7 cellular contexts compared by ENCODE assay signal in the genomic region with DNA sequence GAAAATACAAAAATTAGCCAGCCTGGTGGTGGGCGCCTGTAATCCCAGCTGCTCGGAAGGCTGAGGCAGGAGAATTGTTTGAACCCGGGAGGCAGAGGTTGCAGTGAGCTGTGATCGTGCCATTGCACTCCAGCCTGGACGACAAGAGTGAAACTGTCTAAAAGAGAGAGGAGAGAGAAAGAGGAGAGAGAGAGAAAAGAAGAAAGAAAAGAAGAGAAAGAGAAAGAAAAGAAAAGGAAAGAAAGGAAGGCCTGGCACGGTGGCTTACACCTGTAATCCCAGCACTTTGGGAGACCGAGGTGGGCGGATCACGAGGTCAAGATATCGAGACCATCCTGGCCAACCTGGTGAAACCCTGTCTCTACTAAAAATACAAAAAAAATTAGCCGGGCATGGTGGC. TPM values are rescaled to one million over a fixed set of nuclear protein-coding genes. Genes with fewer than 3 reads are reported as not detected.
A peak's percentile ranks its signal among the peaks of the same experiment; 100 is the strongest.
DNase-seq lines count a peak whose midpoint lies in the region; ATAC-seq, FAIRE-seq and TF ChIP-seq lines count a peak whose summit lies in the region.
"Not testable (repeated sequence)": the region's sequence is repeated elsewhere in the genome, so short reads cannot be mapped to it uniquely, and the experiment has no call there.

No MANE protein-coding gene starts in this region.

- H3K4me3 Mint-ChIP-seq in T-helper 17 cell (peak overlapping the region; percentile 15), neural crest cell (peak overlapping the region; percentile 10)
- H3K4me3 Mint-ChIP-seq in astrocyte (ENCODE audit: unreplicated experiment); central memory CD8-positive, alpha-beta T cell; nephron: not testable (repeated sequence)

- ATAC-seq in T-helper 17 cell; K562; central memory CD8-positive, alpha-beta T cell (replicated peaks; ENCODE audit: extremely low read depth, poor library complexity, severe bottlenecking): not testable (repeated sequence)

- H3K27me3 ChIP-seq in astrocyte (ENCODE audit: insufficient read depth, low read length); K562 (ENCODE audit: control insufficient read depth in 2 of 2, insufficient read depth in 2 of 2, low read length in 2 of 2): not testable (repeated sequence)

- TF ChIP-seq POLR2A in K562 (conservative IDR thresholded peaks at IDR 0.05), result not testable (repeated sequence)

- CTCF ChIA-PET in HEK293 (lab: Yijun Ruan, JAX), result interaction anchor here (0.6 to 3.4 kb wide), 11 partner anchors 12 to 641 kb away, joined by 3 to 22 read pairs (median 5); no protein-coding TSS in a partner anchor
- CTCF ChIA-PET in K562 (lab: Yijun Ruan, JAX; ENCODE audit: low intra/inter-chr PET ratio), result interaction anchor here (0.6 kb wide), 1 partner anchor 327 kb away, joined by 3 read pairs; no protein-coding TSS in a partner anchor

- not testable (repeated sequence) for TF ChIP-seq RAD21 in K562 (CRISPR knock-in tag; conservative IDR thresholded peaks at IDR 0.05 in 1 of 2, IDR thresholded peaks at IDR 0.05 in 1 of 2)

- intact Hi-C loops in K562 (cut with micrococcal nuclease), result not testable (repeated sequence)

- H3K36me3 ChIP-seq in HEK293 (ENCODE audit: control insufficient read depth in 2 of 2, insufficient read depth in 1 of 2, low read length in 2 of 2); astrocyte (ENCODE audit: insufficient read depth, low read length); K562 (ENCODE audit: control insufficient read depth, insufficient read depth, low read length): not testable (repeated sequence)

- H3K27me3 Mint-ChIP-seq in T-helper 17 cell; astrocyte (ENCODE audit: low read depth, unreplicated experiment); central memory CD8-positive, alpha-beta T cell; nephron (ENCODE audit: low read depth); neural crest cell (ENCODE audit: low read depth): not testable (repeated sequence)

- in situ Hi-C loops in K562 (cut with MboI), result loop anchor here (25.0 kb wide), 1 partner anchor 345 kb away; no protein-coding TSS in a partner anchor

- not testable (repeated sequence) for H3K9ac ChIP-seq in astrocyte (ENCODE audit: low read length); K562 (ENCODE audit: insufficient read depth in 1 of 2, low read depth in 2 of 2, low read length in 2 of 2)

- H3K27ac Mint-ChIP-seq in T-helper 17 cell (peak overlapping the region; percentile 37), astrocyte (ENCODE audit: unreplicated experiment) (peak overlapping the region; percentile 41), nephron (peak overlapping the region in 2 of 3 experiments; percentile 46 to 61), neural crest cell (ENCODE audit: unreplicated experiment) (peak overlapping the region; percentile 95)
- peak overlapping the region; percentile 55 for H3K27ac Mint-ChIP-seq in central memory CD8-positive, alpha-beta T cell (ENCODE audit: low read depth)

- not testable (repeated sequence) for H2AFZ ChIP-seq in astrocyte (ENCODE audit: low read depth, low read length); K562 (ENCODE audit: low read depth, low read length)

- H3K79me2 ChIP-seq in astrocyte (ENCODE audit: insufficient read depth, low read length); K562 (ENCODE audit: control insufficient read depth, insufficient read depth, low read length): not testable (repeated sequence)

- H3K4me1 ChIP-seq in HEK293 (ENCODE audit: control insufficient read depth, insufficient read depth, low read length), result not testable (repeated sequence)
- H3K4me1 ChIP-seq in astrocyte (ENCODE audit: insufficient read depth, low read length) (peaks cover 17% of the 10 kb centered on the region), K562 (replicated peaks in 1 of 2; ENCODE audit: control insufficient read depth in 2 of 2, insufficient read depth in 2 of 2, low read length in 2 of 2) (peaks cover 8 to 10% of the 10 kb centered on the region in 2 experiments; a peak in 3 of 5 replicates)

- POLR2A ChIA-PET in HEK293 (lab: Yijun Ruan, JAX), result interaction anchor here (0.6 to 1.3 kb wide), 2 partner anchors 10 to 33 kb away, joined by 3 to 4 read pairs; a partner anchor contains a TSS
- POLR2A ChIA-PET in K562 (lab: Yijun Ruan, JAX), result interaction anchor here (0.9 kb wide), 1 partner anchor 19 kb away, joined by 3 read pairs; no protein-coding TSS in a partner anchor

- not testable (repeated sequence) for H3K9me3 Mint-ChIP-seq in astrocyte (ENCODE audit: unreplicated experiment); central memory CD8-positive, alpha-beta T cell; nephron; neural crest cell

- 35% methylated on average over 6 of the region's 11 CpGs for WGBS in K562 (ENCODE audit: insufficient coverage, low coverage, missing lambda C conversion rate)

- H3K4me1 Mint-ChIP-seq in T-helper 17 cell; astrocyte (ENCODE audit: low read depth, unreplicated experiment); neural crest cell: not testable (repeated sequence)
- H3K4me1 Mint-ChIP-seq in central memory CD8-positive, alpha-beta T cell, result peaks cover 12% of the 10 kb centered on the region
- H3K4me1 Mint-ChIP-seq in nephron, result peaks cover 31% of the 10 kb centered on the region

- not testable (repeated sequence) for H3K9me1 ChIP-seq in K562 (ENCODE audit: control insufficient read depth, insufficient read depth, low read length)

- not testable (repeated sequence) for H3K36me3 Mint-ChIP-seq in T-helper 17 cell (ENCODE audit: low read depth); astrocyte (ENCODE audit: low read depth, unreplicated experiment); central memory CD8-positive, alpha-beta T cell (ENCODE audit: insufficient read depth); nephron (ENCODE audit: low read depth); neural crest cell (ENCODE audit: low read depth)

- TF ChIP-seq CTCF in HEK293 (tag by site-specific recombination; IDR thresholded peaks at IDR 0.05); astrocyte (IDR thresholded peaks at IDR 0.05; ENCODE audit: insufficient read depth, low read depth, low read length); K562 (IDR thresholded peaks at IDR 0.05 in 2 of 3, conservative IDR thresholded peaks at IDR 0.05 in 1 of 3; ENCODE audit: insufficient read depth in 2 of 3, low read depth in 1 of 3, low read length in 3 of 3); nephron (IDR thresholded peaks at IDR 0.05; ENCODE audit: unreplicated experiment in 3 of 3); neural crest cell (conservative IDR thresholded peaks at IDR 0.05): not testable (repeated sequence)

- BruUV-seq in K562 (replicated peaks; lab: Mats Ljungman, UMichigan), result not testable (repeated sequence)

- not testable (repeated sequence) for H3K4me3 ChIP-seq in HEK293 (ENCODE audit: low read depth, low read length); astrocyte (ENCODE audit: insufficient read depth, low read depth, low read length); K562

- FAIRE-seq in astrocyte (lab: Jason Lieb, UNC); K562 (lab: Jason Lieb, UNC): not testable (repeated sequence)

- not testable (repeated sequence) for TF ChIP-seq EP300 in K562 (IDR thresholded peaks at IDR 0.05; ENCODE audit: low read length)

- not testable (repeated sequence) for H3K9me3 ChIP-seq in HEK293 (ENCODE audit: control insufficient read depth, insufficient read depth, low read depth, low read length); T-helper 17 cell (ENCODE audit: control insufficient read depth, low read length, poor library complexity, severe bottlenecking); astrocyte (ENCODE audit: insufficient read depth, low read depth, low read length); K562 (replicated peaks; ENCODE audit: control insufficient read depth, insufficient read depth, low read depth, low read length)

- DNase-seq in T-helper 17 cell; astrocyte (ENCODE audit: low read depth); K562 (ENCODE audit: extremely low read depth in 1 of 4, low spot score in 3 of 4); central memory CD8-positive, alpha-beta T cell (ENCODE audit: low spot score in 2 of 2); neural crest cell (ENCODE audit: low read depth, low spot score): not testable (repeated sequence)

- H4K20me1 ChIP-seq in astrocyte (ENCODE audit: insufficient read depth, low read length); K562 (replicated peaks; ENCODE audit: control insufficient read depth, insufficient read depth, low read length): not testable (repeated sequence)

- H3K4me2 ChIP-seq in astrocyte (ENCODE audit: low read length); K562 (ENCODE audit: insufficient read depth, low read length): not testable (repeated sequence)

- not testable (repeated sequence) for H3K27ac ChIP-seq in HEK293 (ENCODE audit: extremely low read depth, low read depth, low read length); astrocyte (ENCODE audit: low read depth, low read length); K562 (ENCODE audit: extremely low read depth, low read depth, low read length)

RNA-seq across cellular contexts. Expression of a gene that starts 8.5 kb away (rescaled TPM):
- total RNA-seq in T-helper 17 cell (10 to 100 TPM; 14.6 to 16.2 TPM), astrocyte (43.5 and 44.6 TPM in 2 replicates), K562 (2014; rRNA removed) (8.2 and 11.3 TPM in 2 replicates), K562 (2014; rRNA removed; fragmentation: Illumina TruSeq; extraction: Trizol) (1.4 and 1.7 TPM in 2 replicates), K562 (2015; rRNA removed; fragmentation: Illumina TruSeq; extraction: Trizol) (4.0 and 4.2 TPM in 2 replicates), K562 (2021) (12.4 and 12.9 TPM in 2 replicates), neural crest cell (93.3 and 99.3 TPM in 2 replicates)
- total RNA-seq in K562 (2011; cell fraction: chromatin; rRNA removed; ENCODE audit: low replicate concordance), result 9.5 and 31.3 TPM in 2 replicates
- total RNA-seq in K562 (2011; cell fraction: nucleolus; rRNA removed), result 21.2 and 23.6 TPM in 2 replicates
- total RNA-seq in K562 (2011; cell fraction: nucleoplasm; rRNA removed), result 13.2 and 14.3 TPM in 2 replicates
- polyA plus RNA-seq in K562 (2011; rRNA removed) (6.4 and 9.2 TPM in 2 replicates), K562 (2014; fragmentation: Illumina TruSeq; extraction: Trizol) (3.7 and 8.4 TPM in 2 replicates), K562 (2014; fragmentation: Nextera tagmentation; extraction: Ambion mirVana) (under 1 TPM in 1 of 2 experiments, not detected in 1; 0.11 TPM), K562 (2014; rRNA removed) (10.7 and 11.9 TPM in 2 replicates)
- 9.5 and 22.7 TPM in 2 replicates for polyA plus RNA-seq in K562 (2011; cell fraction: cytosol; rRNA removed)
- polyA plus RNA-seq in K562 (2011; cell fraction: nucleus; rRNA removed), result 16.1 and 20.2 TPM in 2 replicates
- polyA plus RNA-seq in K562 (2012), result 7.3 and 10.7 TPM in 2 replicates
- polyA minus RNA-seq in K562 (2011; rRNA and poly(A)+ RNA removed), result 2.5 and 5.3 TPM in 2 replicates
- polyA minus RNA-seq in K562 (2011; cell fraction: cytosol; rRNA and poly(A)+ RNA removed), result 8.2 and 8.6 TPM in 2 replicates
- 5.5 and 6.7 TPM in 2 replicates for polyA minus RNA-seq in K562 (2011; cell fraction: nucleus; rRNA and poly(A)+ RNA removed)

RNA-seq across cellular contexts. Expression of a gene that starts 33.3 kb away (rescaled TPM):
- total RNA-seq in T-helper 17 cell, result 100 to 1,000 TPM; 100 to 104 TPM
- total RNA-seq in astrocyte, result 92.6 and 104 TPM in 2 replicates
- 13.7 and 27.0 TPM in 2 replicates for total RNA-seq in K562 (2011; cell fraction: chromatin; rRNA removed; ENCODE audit: low replicate concordance)
- 25.8 and 27.0 TPM in 2 replicates for total RNA-seq in K562 (2011; cell fraction: nucleolus; rRNA removed)
- 21.0 and 29.0 TPM in 2 replicates for total RNA-seq in K562 (2011; cell fraction: nucleoplasm; rRNA removed)
- 49.2 and 63.0 TPM in 2 replicates for total RNA-seq in K562 (2014; rRNA removed)
- total RNA-seq in K562 (2014; rRNA removed; fragmentation: Illumina TruSeq; extraction: Trizol), result 34.6 and 37.5 TPM in 2 replicates
- 46.6 and 47.4 TPM in 2 replicates for total RNA-seq in K562 (2015; rRNA removed; fragmentation: Illumina TruSeq; extraction: Trizol)
- total RNA-seq in K562 (2021), result 70.0 and 73.8 TPM in 2 replicates
- polyA plus RNA-seq in K562 (2011; rRNA removed), result 51.7 and 52.6 TPM in 2 replicates
- polyA plus RNA-seq in K562 (2011; cell fraction: cytosol; rRNA removed), result 72.8 and 75.5 TPM in 2 replicates
- polyA plus RNA-seq in K562 (2011; cell fraction: nucleus; rRNA removed), result 25.7 and 27.6 TPM in 2 replicates
- 30.7 and 36.5 TPM in 2 replicates for polyA plus RNA-seq in K562 (2012)
- 47.2 and 52.2 TPM in 2 replicates for polyA plus RNA-seq in K562 (2014; fragmentation: Illumina TruSeq; extraction: Trizol)
- polyA plus RNA-seq in K562 (2014; fragmentation: Nextera tagmentation; extraction: Ambion mirVana), result 10 to 100 TPM; 11.4 to 18.0 TPM
- polyA plus RNA-seq in K562 (2014; rRNA removed), result 38.4 and 48.0 TPM in 2 replicates
- 59.1 and 79.4 TPM in 2 replicates for polyA minus RNA-seq in K562 (2011; rRNA and poly(A)+ RNA removed)
- polyA minus RNA-seq in K562 (2011; cell fraction: cytosol; rRNA and poly(A)+ RNA removed), result 74.9 and 81.0 TPM in 2 replicates
- 12.4 and 19.2 TPM in 2 replicates for polyA minus RNA-seq in K562 (2011; cell fraction: nucleus; rRNA and poly(A)+ RNA removed)
- total RNA-seq in neural crest cell, result 104 and 109 TPM in 2 replicates

RNA-seq across cellular contexts. Expression of a gene that starts 41.6 kb away (rescaled TPM):
- 100 to 1,000 TPM; 276 to 284 TPM for total RNA-seq in T-helper 17 cell
- total RNA-seq in astrocyte, result 227 and 257 TPM in 2 replicates
- total RNA-seq in K562 (2011; cell fraction: chromatin; rRNA removed; ENCODE audit: low replicate concordance), result 135 and 339 TPM in 2 replicates
- total RNA-seq in K562 (2011; cell fraction: nucleolus; rRNA removed), result 168 and 180 TPM in 2 replicates
- 115 and 116 TPM in 2 replicates for total RNA-seq in K562 (2011; cell fraction: nucleoplasm; rRNA removed)
- total RNA-seq in K562 (2014; rRNA removed), result 82.5 and 117 TPM in 2 replicates
- 57.2 and 64.8 TPM in 2 replicates for total RNA-seq in K562 (2014; rRNA removed; fragmentation: Illumina TruSeq; extraction: Trizol)
- 65.9 and 71.4 TPM in 2 replicates for total RNA-seq in K562 (2015; rRNA removed; fragmentation: Illumina TruSeq; extraction: Trizol)
- total RNA-seq in K562 (2021), result 116 and 121 TPM in 2 replicates
- polyA plus RNA-seq in K562 (2011; rRNA removed), result 126 and 140 TPM in 2 replicates
- 150 and 255 TPM in 2 replicates for polyA plus RNA-seq in K562 (2011; cell fraction: cytosol; rRNA removed)
- 312 and 400 TPM in 2 replicates for polyA plus RNA-seq in K562 (2011; cell fraction: nucleus; rRNA removed)
- polyA plus RNA-seq in K562 (2012), result 87.1 and 120 TPM in 2 replicates
- 92.6 and 108 TPM in 2 replicates for polyA plus RNA-seq in K562 (2014; fragmentation: Illumina TruSeq; extraction: Trizol)
- polyA plus RNA-seq in K562 (2014; fragmentation: Nextera tagmentation; extraction: Ambion mirVana), result 10 to 100 TPM; 11.7 to 14.4 TPM
- polyA plus RNA-seq in K562 (2014; rRNA removed), result 86.9 and 88.9 TPM in 2 replicates
- polyA minus RNA-seq in K562 (2011; rRNA and poly(A)+ RNA removed), result 124 and 145 TPM in 2 replicates
- polyA minus RNA-seq in K562 (2011; cell fraction: cytosol; rRNA and poly(A)+ RNA removed), result 107 and 114 TPM in 2 replicates
- polyA minus RNA-seq in K562 (2011; cell fraction: nucleus; rRNA and poly(A)+ RNA removed), result 59.5 and 63.8 TPM in 2 replicates
- total RNA-seq in neural crest cell, result 181 and 183 TPM in 2 replicates

RNA-seq across cellular contexts. Expression of a gene that starts 43.6 kb away (rescaled TPM):
- 10 to 100 TPM in 1 of 2 donors, 1 to 10 TPM in 1; 6.1 to 10.2 TPM for total RNA-seq in T-helper 17 cell
- 11.6 and 14.1 TPM in 2 replicates for total RNA-seq in astrocyte
- 8.1 and 23.7 TPM in 2 replicates for total RNA-seq in K562 (2011; cell fraction: chromatin; rRNA removed; ENCODE audit: low replicate concordance)
- total RNA-seq in K562 (2011; cell fraction: nucleolus; rRNA removed), result 20.5 and 26.8 TPM in 2 replicates
- total RNA-seq in K562 (2011; cell fraction: nucleoplasm; rRNA removed), result 12.3 and 12.8 TPM in 2 replicates
- 4.0 and 6.4 TPM in 2 replicates for total RNA-seq in K562 (2014; rRNA removed)
- total RNA-seq in K562 (2014; rRNA removed; fragmentation: Illumina TruSeq; extraction: Trizol), result 0.77 and 1.2 TPM in 2 replicates
- total RNA-seq in K562 (2015; rRNA removed; fragmentation: Illumina TruSeq; extraction: Trizol), result 2.4 and 2.8 TPM in 2 replicates
- total RNA-seq in K562 (2021), result 7.8 and 8.2 TPM in 2 replicates
- polyA plus RNA-seq in K562 (2011; rRNA removed), result 3.0 and 5.9 TPM in 2 replicates
- 8.2 and 13.6 TPM in 2 replicates for polyA plus RNA-seq in K562 (2011; cell fraction: cytosol; rRNA removed)
- polyA plus RNA-seq in K562 (2011; cell fraction: nucleus; rRNA removed), result 24.6 and 25.0 TPM in 2 replicates
- polyA plus RNA-seq in K562 (2012), result 6.5 and 7.8 TPM in 2 replicates
- 1.6 and 3.6 TPM in 2 replicates for polyA plus RNA-seq in K562 (2014; fragmentation: Illumina TruSeq; extraction: Trizol)
- polyA plus RNA-seq in K562 (2014; fragmentation: Nextera tagmentation; extraction: Ambion mirVana), result under 1 TPM; 0.10 to 0.21 TPM
- polyA plus RNA-seq in K562 (2014; rRNA removed), result 3.8 and 4.7 TPM in 2 replicates
- 3.6 and 5.1 TPM in 2 replicates for polyA minus RNA-seq in K562 (2011; rRNA and poly(A)+ RNA removed)
- polyA minus RNA-seq in K562 (2011; cell fraction: cytosol; rRNA and poly(A)+ RNA removed), result 4.9 and 5.6 TPM in 2 replicates
- polyA minus RNA-seq in K562 (2011; cell fraction: nucleus; rRNA and poly(A)+ RNA removed), result 11.4 and 14.9 TPM in 2 replicates
- 8.8 and 12.2 TPM in 2 replicates for total RNA-seq in neural crest cell

Comparison
In these comparisons a context has a peak if more than half of its experiments do, and no peak if none do; other contexts are left out.
1. H3K27ac Mint-ChIP-seq: peak in every context shown above with its lines; median percentile 95 in neural crest cell; 55 in central memory CD8-positive, alpha-beta T cell; 54 in nephron; 41 in astrocyte; 37 in T-helper 17 cell.